ENCODE assay signal across 1 cellular context in the genomic region with DNA sequence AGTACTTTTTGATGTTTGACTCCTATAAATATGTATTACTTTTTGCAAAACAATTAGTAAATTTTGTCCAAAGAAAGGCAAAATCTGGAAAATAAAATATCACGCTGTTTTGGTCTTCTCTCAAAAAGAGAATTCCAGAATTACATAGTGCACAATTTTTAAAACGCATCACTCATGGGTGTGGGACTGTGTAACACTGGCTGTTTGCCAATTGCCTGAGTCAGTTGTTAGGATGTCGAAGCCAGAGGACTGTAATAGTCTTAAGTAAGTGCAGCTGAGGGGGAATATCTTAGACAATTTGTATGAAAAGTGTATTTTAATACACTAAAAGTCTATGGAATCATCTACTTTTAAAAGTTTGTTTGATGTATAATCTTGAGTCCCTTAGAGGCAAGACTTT.
TF ChIP-seq lines count a peak whose summit lies in the region.

No MANE protein-coding gene starts in this region.

TF ChIP-seq in IMR-90, 13 proteins besides CTCF, POLR2A, EP300 and RAD21 (continued from another document):
- no peak for TF ChIP-seq MXI1 (IDR thresholded peaks at IDR 0.05; ENCODE audit: borderline replicate concordance, low read depth, low read length)
- TF ChIP-seq RCOR1 (IDR thresholded peaks at IDR 0.05; ENCODE audit: insufficient replicate concordance, low read length) = no peak
- no peak for TF ChIP-seq MAZ (IDR thresholded peaks at IDR 0.05; ENCODE audit: borderline replicate concordance, low read depth, low read length)
- TF ChIP-seq, protein P1, sequence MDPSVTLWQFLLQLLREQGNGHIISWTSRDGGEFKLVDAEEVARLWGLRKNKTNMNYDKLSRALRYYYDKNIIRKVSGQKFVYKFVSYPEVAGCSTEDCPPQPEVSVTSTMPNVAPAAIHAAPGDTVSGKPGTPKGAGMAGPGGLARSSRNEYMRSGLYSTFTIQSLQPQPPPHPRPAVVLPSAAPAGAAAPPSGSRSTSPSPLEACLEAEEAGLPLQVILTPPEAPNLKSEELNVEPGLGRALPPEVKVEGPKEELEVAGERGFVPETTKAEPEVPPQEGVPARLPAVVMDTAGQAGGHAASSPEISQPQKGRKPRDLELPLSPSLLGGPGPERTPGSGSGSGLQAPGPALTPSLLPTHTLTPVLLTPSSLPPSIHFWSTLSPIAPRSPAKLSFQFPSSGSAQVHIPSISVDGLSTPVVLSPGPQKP (IDR thresholded peaks at IDR 0.05; ENCODE audit: borderline replicate concordance, low read depth, low read length) = no peak
